ENCODE assay signal across 12 cellular contexts in genomic region chr7:66047426-66047825, GRCh38. TPM values are rescaled to one million over a fixed set of nuclear protein-coding genes. Genes with fewer than 3 reads are reported as not detected.
DNase-seq lines count a peak whose midpoint lies in the region; ATAC-seq and TF ChIP-seq lines count a peak whose summit lies in the region.
"Had no signal": no experiment of that assay in that cellular context is flagged by ENCODE, and none has a peak within 500 bp of the region (broad histone marks: within the 10 kb centered on the region; RNA-seq: fewer than 3 reads in every experiment).

No MANE protein-coding gene starts in this region.

- H3K4me1 Mint-ChIP-seq in activated CD8-positive, alpha-beta T cell treated with anti-CD3 and anti-CD28 coated beads, Interleukin-2, amount 10 ng/mL, durations not matched to agents 7 days and 5 days (ENCODE audit: low read depth) = peaks cover 8% of the 10 kb centered on the region

- H3K9me3 Mint-ChIP-seq in activated CD8-positive, alpha-beta T cell treated with anti-CD3 and anti-CD28 coated beads, Interleukin-2, amount 10 ng/mL, durations not matched to agents 7 days and 5 days (ENCODE audit: insufficient read depth) = no peaks in the 10 kb centered on the region
- H3K9me3 Mint-ChIP-seq: mesothelial cell of epicardium had no signal

- H3K4me1 ChIP-seq in RWPE2 (ENCODE audit: insufficient read depth, poor library complexity, severe bottlenecking) = peaks cover 9% of the 10 kb centered on the region
- peaks cover 0 to 13% (median 0%) of the 10 kb centered on the region in 4 donors for H3K4me1 ChIP-seq in Peyer's patch

- DNase-seq in GM04504 (ENCODE audit: low read depth) (peak; percentile 84), RWPE2 (ENCODE audit: low spot score) (peak; percentile 86), epithelial cell of esophagus (ENCODE audit: low read depth) (peak; percentile 91), non-pigmented ciliary epithelial cell (ENCODE audit: low read depth) (peak; percentile 89), Peyer's patch (no peak), activated T-cell treated with anti-CD3 and anti-CD28 coated beads for 4 hours (no peak)
- no peak for DNase-seq in activated CD8-positive, alpha-beta T cell treated with anti-CD3 and anti-CD28 coated beads, Interleukin-2, amount 10 ng/mL, durations not matched to agents 7 days and 5 days
- DNase-seq: heart left ventricle, retina had no signal

- H3K27me3 Mint-ChIP-seq in activated CD8-positive, alpha-beta T cell treated with anti-CD3 and anti-CD28 coated beads, Interleukin-2, amount 10 ng/mL, durations not matched to agents 7 days and 5 days (ENCODE audit: low read depth) = peaks cover 16% of the 10 kb centered on the region

- H3K27ac ChIP-seq in RWPE2 (ENCODE audit: poor library complexity, severe bottlenecking) (peak overlapping the region; percentile 60), Peyer's patch (no peak overlapping the region)
- H3K27ac ChIP-seq: heart left ventricle, vagina had no signal

- no peak overlapping the region for H3K27ac Mint-ChIP-seq in activated CD8-positive, alpha-beta T cell treated with anti-CD3 and anti-CD28 coated beads, Interleukin-2, amount 10 ng/mL, durations not matched to agents 7 days and 5 days
- H3K27ac Mint-ChIP-seq: mesothelial cell of epicardium had no signal

- POLR2A ChIA-PET in activated CD8-positive, alpha-beta T cell treated with anti-CD3 and anti-CD28 coated beads, Interleukin-2, amount 10 ng/mL, durations not matched to agents 7 days and 5 days (lab: Charles Lee) = no interaction called here

- H3K4me3 ChIP-seq in RWPE2 (ENCODE audit: severe bottlenecking) (no peak overlapping the region), epithelial cell of esophagus (ENCODE audit: low read length) (no peak overlapping the region), Peyer's patch (no peak overlapping the region)
- H3K4me3 ChIP-seq: heart left ventricle, vagina had no signal

- TF ChIP-seq POLR2A in Peyer's patch (IDR thresholded peaks at IDR 0.05) = no peak

- no peaks in the 10 kb centered on the region for H3K36me3 ChIP-seq in RWPE2 (ENCODE audit: low read depth)
- no peaks in the 10 kb centered on the region for H3K36me3 ChIP-seq in Peyer's patch
- H3K36me3 ChIP-seq: heart left ventricle, vagina had no signal

- no peak overlapping the region for H3K4me3 Mint-ChIP-seq in activated CD8-positive, alpha-beta T cell treated with anti-CD3 and anti-CD28 coated beads, Interleukin-2, amount 10 ng/mL, durations not matched to agents 7 days and 5 days
- H3K4me3 Mint-ChIP-seq: mesothelial cell of epicardium had no signal

- CTCF ChIA-PET in activated CD8-positive, alpha-beta T cell treated with anti-CD3 and anti-CD28 coated beads, Interleukin-2, amount 10 ng/mL, durations not matched to agents 7 days and 5 days (lab: Charles Lee) = no interaction called here

- H3K9me3 ChIP-seq in RWPE2 (ENCODE audit: severe bottlenecking) = no peaks in the 10 kb centered on the region
- no peaks in the 10 kb centered on the region for H3K9me3 ChIP-seq in Peyer's patch
- H3K9me3 ChIP-seq: heart left ventricle, vagina had no signal

- H3K36me3 Mint-ChIP-seq in activated CD8-positive, alpha-beta T cell treated with anti-CD3 and anti-CD28 coated beads, Interleukin-2, amount 10 ng/mL, durations not matched to agents 7 days and 5 days (ENCODE audit: low read depth) = no peaks in the 10 kb centered on the region
- H3K36me3 Mint-ChIP-seq: mesothelial cell of epicardium had no signal

- ATAC-seq in RWPE2 (ENCODE audit: low read depth) = peak; percentile 77
- ATAC-seq in activated CD8-positive, alpha-beta T cell treated with anti-CD3 and anti-CD28 coated beads, Interleukin-2, amount 10 ng/mL, durations not matched to agents 7 days and 5 days = no peak
- no peak for ATAC-seq in HG02610 (IDR thresholded peaks at IDR 0.05; ENCODE audit: unreplicated experiment)
- ATAC-seq: heart left ventricle had no signal

- H3K27me3 ChIP-seq in RWPE2 (ENCODE audit: insufficient read depth, poor library complexity, severe bottlenecking) (no peaks in the 10 kb centered on the region), Peyer's patch (no peaks in the 10 kb centered on the region)
- H3K27me3 ChIP-seq: vagina had no signal

- no peak for TF ChIP-seq CTCF in RWPE2 (IDR thresholded peaks at IDR 0.05; ENCODE audit: poor library complexity, severe bottlenecking)
- no peak for TF ChIP-seq CTCF in epithelial cell of esophagus (IDR thresholded peaks at IDR 0.05; ENCODE audit: insufficient read depth, low read depth, low read length, missing control alignments)
- no peak for TF ChIP-seq CTCF in Peyer's patch (IDR thresholded peaks at IDR 0.05)

RNA-seq across cellular contexts. Expression of gene ASL, which starts 28.2 kb away (rescaled TPM):
- 100 to 1,000 TPM in 3 of 4 donors, 10 to 100 TPM in 1; 48.7 to 178 (median 137) TPM for total RNA-seq in Peyer's patch
- 10 to 100 TPM; 29.9 to 34.1 TPM for total RNA-seq in activated CD8-positive, alpha-beta T cell treated with anti-CD3 and anti-CD28 coated beads, Interleukin-2, amount 10 ng/mL, durations not matched to agents 7 days and 5 days

Comparison
In these comparisons a context has a peak if more than half of its experiments do, and no peak if none do; other contexts are left out.
1. DNase-seq: peak in GM04504 (single experiment), RWPE2 (single experiment), epithelial cell of esophagus (single experiment) and non-pigmented ciliary epithelial cell (single experiment); none in Peyer's patch (0 of 3), activated CD8-positive, alpha-beta T cell treated with anti-CD3 and anti-CD28 coated beads, Interleukin-2, amount 10 ng/mL, durations not matched to agents 7 days and 5 days (single experiment) and activated T-cell treated with anti-CD3 and anti-CD28 coated beads for 4 hours (single experiment).